In the genomic region with DNA sequence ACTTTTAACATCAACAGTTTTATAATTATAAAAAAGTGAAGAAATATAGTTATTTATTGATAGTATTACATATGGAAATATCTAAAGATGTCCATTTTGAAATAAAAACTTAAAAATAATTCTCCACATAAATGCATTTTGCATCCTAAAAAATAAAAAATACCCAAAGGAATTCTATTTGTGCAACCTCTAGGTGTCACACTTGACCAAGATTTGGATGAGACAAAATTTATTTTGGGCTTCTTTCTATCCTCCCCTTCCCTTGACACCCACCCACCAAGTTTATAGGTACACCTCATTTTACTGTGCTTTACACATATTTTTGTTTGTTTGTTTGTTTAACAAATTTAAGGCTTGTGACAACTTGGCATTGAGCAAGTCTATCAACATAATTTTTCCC, we compare ENCODE assay signal across 10 cellular contexts. TPM values are rescaled to one million over a fixed set of nuclear protein-coding genes. Genes with fewer than 3 reads are reported as not detected.
DNase-seq lines count a peak whose midpoint lies in the region; TF ChIP-seq lines count a peak whose summit lies in the region.
"Had no signal": no experiment of that assay in that cellular context is flagged by ENCODE, and none has a peak within 500 bp of the region (broad histone marks: within the 10 kb centered on the region; RNA-seq: fewer than 3 reads in every experiment).

No MANE protein-coding gene starts in this region.

- H3K27me3 Mint-ChIP-seq in activated naive CD4-positive, alpha-beta T cell treated with anti-CD3 and anti-CD28 coated beads for 36 hours (ENCODE audit: low read depth), result peaks cover 31% of the 10 kb centered on the region

- no peak overlapping the region for H3K27ac Mint-ChIP-seq in activated naive CD4-positive, alpha-beta T cell treated with anti-CD3 and anti-CD28 coated beads for 36 hours

- no peaks in the 10 kb centered on the region for H3K9me2 ChIP-seq in PC-9 (ENCODE audit: insufficient read depth)

- no peak for TF ChIP-seq POLR2A in esophagus muscularis mucosa (IDR thresholded peaks at IDR 0.05; ENCODE audit: low read depth)

- H3K36me3 ChIP-seq in PC-9 (ENCODE audit: low read depth) (no peaks in the 10 kb centered on the region), esophagus muscularis mucosa (no peaks in the 10 kb centered on the region)

- H3K4me1 ChIP-seq in PC-9 (replicated peaks; ENCODE audit: insufficient read depth) (no peaks in the 10 kb centered on the region; the same call in 1 of the 2 replicates), esophagus muscularis mucosa (peaks cover 6 to 18% (median 7%) of the 10 kb centered on the region in 4 donors)

- no peaks in the 10 kb centered on the region for H3K9me3 Mint-ChIP-seq in activated naive CD4-positive, alpha-beta T cell treated with anti-CD3 and anti-CD28 coated beads for 36 hours

- 0 out of 2 replicates have a peak, but pooled peaks cover 3% of the 10 kb centered on the region for H3K9me3 ChIP-seq in PC-9 (ENCODE audit: insufficient read depth, low read depth)
- H3K9me3 ChIP-seq in esophagus muscularis mucosa, result peaks cover 0 to 5% (median 0%) of the 10 kb centered on the region in 4 donors

- no peaks in the 10 kb centered on the region for H3K79me2 ChIP-seq in PC-9 (ENCODE audit: low read depth)

- no peak overlapping the region for H3K4me3 Mint-ChIP-seq in activated naive CD4-positive, alpha-beta T cell treated with anti-CD3 and anti-CD28 coated beads for 36 hours

- no peak overlapping the region for H2AFZ ChIP-seq in PC-9

- POLR2A ChIA-PET in PC-9 (lab: Charles Lee; ENCODE audit: unreplicated experiment), result no interaction called here

- BruUV-seq in PC-9 (replicated peaks; lab: Mats Ljungman, UMichigan), result no TSS peak

- TF ChIP-seq EP300 in esophagus muscularis mucosa (IDR thresholded peaks at IDR 0.05), result no peak

- CTCF ChIA-PET in PC-9 (lab: Charles Lee), result no interaction called here
- CTCF ChIA-PET in activated naive CD4-positive, alpha-beta T cell treated with anti-CD3 and anti-CD28 coated beads for 36 hours (lab: Charles Lee), result interaction anchor here (0.9 kb wide), 1 partner anchor 81 kb away, joined by 3 read pairs; no protein-coding TSS in a partner anchor

- TF ChIP-seq CTCF in PC-9 (conservative IDR thresholded peaks at IDR 0.05), result peak; percentile 83
- peak in 2 of 3 experiments; percentile 25 for TF ChIP-seq CTCF in esophagus muscularis mucosa (IDR thresholded peaks at IDR 0.05)

- no peaks in the 10 kb centered on the region for H3F3A ChIP-seq in PC-9 (ENCODE audit: insufficient read depth, low read depth)

- no peak overlapping the region for H3K4me3 ChIP-seq in PC-9
- no peak overlapping the region for H3K4me3 ChIP-seq in esophagus muscularis mucosa

- H3K4me2 ChIP-seq in PC-9, result no peak overlapping the region

- H3K4me1 Mint-ChIP-seq in activated naive CD4-positive, alpha-beta T cell treated with anti-CD3 and anti-CD28 coated beads for 36 hours (ENCODE audit: low read depth), result peaks cover 12% of the 10 kb centered on the region

- DNase-seq in NCI-H510A treated with DMSO at 0.1 percent for 48 hours (lab: John Stamatoyannopoulos, UW) (peak; percentile 4), NCI-H510A (lab: John Stamatoyannopoulos, UW) (no peak), PC-9 (no peak), esophagus muscularis mucosa (ENCODE audit: extremely low spot score) (no peak), superior temporal gyrus (ENCODE audit: extremely low spot score) (peak; percentile 47), KG1 (lab: John Stamatoyannopoulos, UW) (no peak)
- DNase-seq in activated naive CD4-positive, alpha-beta T cell treated with anti-CD3 and anti-CD28 coated beads for 36 hours, result no peak
- DNase-seq in stimulated activated CD4-positive, alpha-beta T cell treated with anti-CD3 and anti-CD28 coated beads, Interleukin-2, amount 100 ng/mL, for 48 hours, result no peak
- DNase-seq: C1 segment of cervical spinal cord, NCI-H226 had no signal

- H4K20me1 ChIP-seq in PC-9 (ENCODE audit: insufficient read depth), result no peaks in the 10 kb centered on the region

- H3K27me3 ChIP-seq in PC-9 (ENCODE audit: insufficient read depth, low read depth) (no peaks in the 10 kb centered on the region), esophagus muscularis mucosa (no peaks in the 10 kb centered on the region)

- H3K27ac ChIP-seq in PC-9 (no peak overlapping the region), esophagus muscularis mucosa (replicated peaks in 1 of 4) (no peak overlapping the region)

- H3K36me3 Mint-ChIP-seq in activated naive CD4-positive, alpha-beta T cell treated with anti-CD3 and anti-CD28 coated beads for 36 hours (ENCODE audit: low read depth), result no peaks in the 10 kb centered on the region

- intact Hi-C loops in PC-9 (cut with micrococcal nuclease; ENCODE audit: unreplicated experiment), result loop anchor here (1.0 to 5.0 kb wide), 5 partner anchors 231 to 787 kb away; partner anchors contain the start of gene TMEM106B
- intact Hi-C loops in esophagus muscularis mucosa (cut with DNase I), result loop anchor here (10.0 kb wide), 1 partner anchor 490 kb away; no protein-coding TSS in a partner anchor
- intact Hi-C loops in activated naive CD4-positive, alpha-beta T cell treated with anti-CD3 and anti-CD28 coated beads for 36 hours (cut with micrococcal nuclease), result loop anchor here (1.0 to 2.0 kb wide), 2 partner anchors 487 to 656 kb away; no protein-coding TSS in a partner anchor

RNA-seq across cellular contexts. Expression of gene THSD7A, which starts 3.3 kb away (rescaled TPM):
- 1.6 and 4.0 TPM in 2 replicates for total RNA-seq in PC-9 (2021)
- 1 to 10 TPM; 1.2 to 3.8 (median 2.8) TPM for total RNA-seq in esophagus muscularis mucosa
- total RNA-seq in activated naive CD4-positive, alpha-beta T cell treated with anti-CD3 and anti-CD28 coated beads for 36 hours, result not detected

Comparison
In these comparisons a context has a peak if more than half of its experiments do, and no peak if none do; other contexts are left out.
1. DNase-seq: peak in NCI-H510A treated with DMSO at 0.1 percent for 48 hours (single experiment) and superior temporal gyrus (single experiment); none in NCI-H510A (single experiment), PC-9 (0 of 2), esophagus muscularis mucosa (single experiment), KG1 (single experiment), activated naive CD4-positive, alpha-beta T cell treated with anti-CD3 and anti-CD28 coated beads for 36 hours (single experiment) and stimulated activated CD4-positive, alpha-beta T cell treated with anti-CD3 and anti-CD28 coated beads, Interleukin-2, amount 100 ng/mL, for 48 hours (0 of 2).